2 cellular contexts compared by ENCODE assay signal in the genomic region with DNA sequence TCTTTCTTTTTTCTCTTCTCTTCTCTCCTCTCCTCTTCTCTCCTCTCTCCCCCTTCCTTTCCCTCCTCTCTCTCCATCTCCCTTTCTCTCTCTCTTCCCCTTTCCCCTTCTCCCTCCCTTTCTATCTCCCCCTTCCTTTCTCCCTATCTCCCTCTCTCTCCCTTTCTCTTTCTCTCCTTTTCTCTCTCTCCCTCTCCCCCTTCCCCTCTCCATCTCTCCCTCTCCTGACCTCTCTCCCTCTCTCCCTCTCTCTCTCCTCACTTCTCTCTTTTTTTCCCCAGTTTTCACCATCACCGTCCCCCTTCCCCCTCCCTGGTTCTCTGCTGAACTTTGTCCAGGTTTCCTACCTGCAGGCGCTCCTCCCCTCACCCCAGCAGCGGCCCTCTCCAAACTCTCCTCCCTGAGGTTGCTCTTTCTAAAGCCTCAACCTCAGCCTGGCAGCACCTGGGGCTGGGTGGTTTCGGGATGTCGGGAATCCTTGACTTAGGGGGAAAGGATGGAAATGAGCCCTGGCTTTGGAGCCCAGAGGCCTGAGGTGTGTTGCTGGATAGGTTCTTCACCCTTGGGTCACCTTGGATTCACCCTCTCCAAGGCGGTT.
TF ChIP-seq lines count a peak whose summit lies in the region.

No MANE protein-coding gene starts in this region.

TF ChIP-seq in GM23338, 12 proteins besides CTCF, POLR2A, EP300 and RAD21:
- TF ChIP-seq, protein P1, sequence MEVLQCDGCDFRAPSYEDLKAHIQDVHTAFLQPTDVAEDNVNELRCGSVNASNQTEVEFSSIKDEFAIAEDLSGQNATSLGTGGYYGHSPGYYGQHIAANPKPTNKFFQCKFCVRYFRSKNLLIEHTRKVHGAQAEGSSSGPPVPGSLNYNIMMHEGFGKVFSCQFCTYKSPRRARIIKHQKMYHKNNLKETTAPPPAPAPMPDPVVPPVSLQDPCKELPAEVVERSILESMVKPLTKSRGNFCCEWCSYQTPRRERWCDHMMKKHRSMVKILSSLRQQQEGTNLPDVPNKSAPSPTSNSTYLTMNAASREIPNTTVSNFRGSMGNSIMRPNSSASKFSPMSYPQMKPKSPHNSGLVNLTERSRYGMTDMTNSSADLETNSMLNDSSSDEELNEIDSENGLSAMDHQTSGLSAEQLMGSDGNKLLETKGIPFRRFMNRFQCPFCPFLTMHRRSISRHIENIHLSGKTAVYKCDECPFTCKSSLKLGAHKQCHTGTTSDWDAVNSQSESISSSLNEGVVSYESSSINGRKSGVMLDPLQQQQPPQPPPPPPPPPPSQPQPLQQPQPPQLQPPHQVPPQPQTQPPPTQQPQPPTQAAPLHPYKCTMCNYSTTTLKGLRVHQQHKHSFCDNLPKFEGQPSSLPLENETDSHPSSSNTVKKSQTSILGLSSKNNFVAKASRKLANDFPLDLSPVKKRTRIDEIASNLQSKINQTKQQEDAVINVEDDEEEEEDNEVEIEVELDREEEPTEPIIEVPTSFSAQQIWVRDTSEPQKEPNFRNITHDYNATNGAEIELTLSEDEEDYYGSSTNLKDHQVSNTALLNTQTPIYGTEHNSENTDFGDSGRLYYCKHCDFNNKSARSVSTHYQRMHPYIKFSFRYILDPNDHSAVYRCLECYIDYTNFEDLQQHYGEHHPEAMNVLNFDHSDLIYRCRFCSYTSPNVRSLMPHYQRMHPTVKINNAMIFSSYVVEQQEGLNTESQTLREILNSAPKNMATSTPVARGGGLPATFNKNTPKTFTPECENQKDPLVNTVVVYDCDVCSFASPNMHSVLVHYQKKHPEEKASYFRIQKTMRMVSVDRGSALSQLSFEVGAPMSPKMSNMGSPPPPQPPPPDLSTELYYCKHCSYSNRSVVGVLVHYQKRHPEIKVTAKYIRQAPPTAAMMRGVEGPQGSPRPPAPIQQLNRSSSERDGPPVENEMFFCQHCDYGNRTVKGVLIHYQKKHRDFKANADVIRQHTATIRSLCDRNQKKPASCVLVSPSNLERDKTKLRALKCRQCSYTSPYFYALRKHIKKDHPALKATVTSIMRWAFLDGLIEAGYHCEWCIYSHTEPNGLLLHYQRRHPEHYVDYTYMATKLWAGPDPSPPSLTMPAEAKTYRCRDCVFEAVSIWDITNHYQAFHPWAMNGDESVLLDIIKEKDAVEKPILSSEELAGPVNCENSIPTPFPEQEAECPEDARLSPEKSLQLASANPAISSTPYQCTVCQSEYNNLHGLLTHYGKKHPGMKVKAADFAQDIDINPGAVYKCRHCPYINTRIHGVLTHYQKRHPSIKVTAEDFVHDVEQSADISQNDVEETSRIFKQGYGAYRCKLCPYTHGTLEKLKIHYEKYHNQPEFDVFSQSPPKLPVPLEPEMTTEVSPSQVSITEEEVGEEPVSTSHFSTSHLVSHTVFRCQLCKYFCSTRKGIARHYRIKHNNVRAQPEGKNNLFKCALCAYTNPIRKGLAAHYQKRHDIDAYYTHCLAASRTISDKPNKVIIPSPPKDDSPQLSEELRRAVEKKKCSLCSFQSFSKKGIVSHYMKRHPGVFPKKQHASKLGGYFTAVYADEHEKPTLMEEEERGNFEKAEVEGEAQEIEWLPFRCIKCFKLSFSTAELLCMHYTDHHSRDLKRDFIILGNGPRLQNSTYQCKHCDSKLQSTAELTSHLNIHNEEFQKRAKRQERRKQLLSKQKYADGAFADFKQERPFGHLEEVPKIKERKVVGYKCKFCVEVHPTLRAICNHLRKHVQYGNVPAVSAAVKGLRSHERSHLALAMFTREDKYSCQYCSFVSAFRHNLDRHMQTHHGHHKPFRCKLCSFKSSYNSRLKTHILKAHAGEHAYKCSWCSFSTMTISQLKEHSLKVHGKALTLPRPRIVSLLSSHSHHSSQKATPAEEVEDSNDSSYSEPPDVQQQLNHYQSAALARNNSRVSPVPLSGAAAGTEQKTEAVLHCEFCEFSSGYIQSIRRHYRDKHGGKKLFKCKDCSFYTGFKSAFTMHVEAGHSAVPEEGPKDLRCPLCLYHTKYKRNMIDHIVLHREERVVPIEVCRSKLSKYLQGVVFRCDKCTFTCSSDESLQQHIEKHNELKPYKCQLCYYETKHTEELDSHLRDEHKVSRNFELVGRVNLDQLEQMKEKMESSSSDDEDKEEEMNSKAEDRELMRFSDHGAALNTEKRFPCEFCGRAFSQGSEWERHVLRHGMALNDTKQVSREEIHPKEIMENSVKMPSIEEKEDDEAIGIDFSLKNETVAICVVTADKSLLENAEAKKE (CRISPR knock-in tag; IDR thresholded peaks at IDR 0.05): no peak
- peak; percentile 94 for TF ChIP-seq EZH2 (IDR thresholded peaks at IDR 0.05; ENCODE audit: low read depth, unreplicated experiment)
TF ChIP-seq in GM23338: peak in this region for 1.

TF ChIP-seq in HepG2, 621 proteins besides CTCF, POLR2A, EP300 and RAD21 (continues in another document):
- no peak for TF ChIP-seq PITX1 (CRISPR knock-in tag; IDR thresholded peaks at IDR 0.05)
- TF ChIP-seq PCBP2 (optimal IDR thresholded peaks at IDR 0.05; ENCODE audit: low read depth, low read length, poor library complexity, severe bottlenecking): peak; percentile 78
- TF ChIP-seq PHF20 (CRISPR knock-in tag; IDR thresholded peaks at IDR 0.05): no peak
- TF ChIP-seq, protein P2, sequence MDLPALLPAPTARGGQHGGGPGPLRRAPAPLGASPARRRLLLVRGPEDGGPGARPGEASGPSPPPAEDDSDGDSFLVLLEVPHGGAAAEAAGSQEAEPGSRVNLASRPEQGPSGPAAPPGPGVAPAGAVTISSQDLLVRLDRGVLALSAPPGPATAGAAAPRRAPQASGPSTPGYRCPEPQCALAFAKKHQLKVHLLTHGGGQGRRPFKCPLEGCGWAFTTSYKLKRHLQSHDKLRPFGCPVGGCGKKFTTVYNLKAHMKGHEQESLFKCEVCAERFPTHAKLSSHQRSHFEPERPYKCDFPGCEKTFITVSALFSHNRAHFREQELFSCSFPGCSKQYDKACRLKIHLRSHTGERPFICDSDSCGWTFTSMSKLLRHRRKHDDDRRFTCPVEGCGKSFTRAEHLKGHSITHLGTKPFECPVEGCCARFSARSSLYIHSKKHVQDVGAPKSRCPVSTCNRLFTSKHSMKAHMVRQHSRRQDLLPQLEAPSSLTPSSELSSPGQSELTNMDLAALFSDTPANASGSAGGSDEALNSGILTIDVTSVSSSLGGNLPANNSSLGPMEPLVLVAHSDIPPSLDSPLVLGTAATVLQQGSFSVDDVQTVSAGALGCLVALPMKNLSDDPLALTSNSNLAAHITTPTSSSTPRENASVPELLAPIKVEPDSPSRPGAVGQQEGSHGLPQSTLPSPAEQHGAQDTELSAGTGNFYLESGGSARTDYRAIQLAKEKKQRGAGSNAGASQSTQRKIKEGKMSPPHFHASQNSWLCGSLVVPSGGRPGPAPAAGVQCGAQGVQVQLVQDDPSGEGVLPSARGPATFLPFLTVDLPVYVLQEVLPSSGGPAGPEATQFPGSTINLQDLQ (CRISPR knock-in tag; IDR thresholded peaks at IDR 0.05): no peak
- TF ChIP-seq, protein P3, sequence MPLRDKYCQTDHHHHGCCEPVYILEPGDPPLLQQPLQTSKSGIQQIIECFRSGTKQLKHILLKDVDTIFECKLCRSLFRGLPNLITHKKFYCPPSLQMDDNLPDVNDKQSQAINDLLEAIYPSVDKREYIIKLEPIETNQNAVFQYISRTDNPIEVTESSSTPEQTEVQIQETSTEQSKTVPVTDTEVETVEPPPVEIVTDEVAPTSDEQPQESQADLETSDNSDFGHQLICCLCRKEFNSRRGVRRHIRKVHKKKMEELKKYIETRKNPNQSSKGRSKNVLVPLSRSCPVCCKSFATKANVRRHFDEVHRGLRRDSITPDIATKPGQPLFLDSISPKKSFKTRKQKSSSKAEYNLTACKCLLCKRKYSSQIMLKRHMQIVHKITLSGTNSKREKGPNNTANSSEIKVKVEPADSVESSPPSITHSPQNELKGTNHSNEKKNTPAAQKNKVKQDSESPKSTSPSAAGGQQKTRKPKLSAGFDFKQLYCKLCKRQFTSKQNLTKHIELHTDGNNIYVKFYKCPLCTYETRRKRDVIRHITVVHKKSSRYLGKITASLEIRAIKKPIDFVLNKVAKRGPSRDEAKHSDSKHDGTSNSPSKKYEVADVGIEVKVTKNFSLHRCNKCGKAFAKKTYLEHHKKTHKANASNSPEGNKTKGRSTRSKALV (CRISPR knock-in tag; IDR thresholded peaks at IDR 0.05): no peak
- TF ChIP-seq, protein P4, sequence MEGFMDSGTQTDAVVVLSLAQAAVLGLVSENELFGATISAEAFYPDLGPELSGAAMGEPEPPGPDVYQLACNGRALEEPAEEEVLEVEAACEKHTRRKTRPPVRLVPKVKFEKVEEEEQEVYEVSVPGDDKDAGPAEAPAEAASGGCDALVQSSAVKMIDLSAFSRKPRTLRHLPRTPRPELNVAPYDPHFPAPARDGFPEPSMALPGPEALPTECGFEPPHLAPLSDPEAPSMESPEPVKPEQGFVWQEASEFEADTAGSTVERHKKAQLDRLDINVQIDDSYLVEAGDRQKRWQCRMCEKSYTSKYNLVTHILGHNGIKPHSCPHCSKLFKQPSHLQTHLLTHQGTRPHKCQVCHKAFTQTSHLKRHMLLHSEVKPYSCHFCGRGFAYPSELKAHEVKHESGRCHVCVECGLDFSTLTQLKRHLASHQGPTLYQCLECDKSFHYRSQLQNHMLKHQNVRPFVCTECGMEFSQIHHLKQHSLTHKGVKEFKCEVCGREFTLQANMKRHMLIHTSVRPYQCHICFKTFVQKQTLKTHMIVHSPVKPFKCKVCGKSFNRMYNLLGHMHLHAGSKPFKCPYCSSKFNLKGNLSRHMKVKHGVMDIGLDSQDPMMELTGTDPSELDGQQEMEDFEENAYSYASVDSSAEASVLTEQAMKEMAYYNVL (CRISPR knock-in tag; IDR thresholded peaks at IDR 0.05; ENCODE audit: borderline replicate concordance): peak; percentile 51; the same call in 1 of the 2 replicates
- TF ChIP-seq CBX5 (CRISPR knock-in tag; IDR thresholded peaks at IDR 0.05; ENCODE audit: borderline replicate concordance): no peak
- TF ChIP-seq ZNF564 (CRISPR knock-in tag; IDR thresholded peaks at IDR 0.05): no peak
- TF ChIP-seq, protein P5, sequence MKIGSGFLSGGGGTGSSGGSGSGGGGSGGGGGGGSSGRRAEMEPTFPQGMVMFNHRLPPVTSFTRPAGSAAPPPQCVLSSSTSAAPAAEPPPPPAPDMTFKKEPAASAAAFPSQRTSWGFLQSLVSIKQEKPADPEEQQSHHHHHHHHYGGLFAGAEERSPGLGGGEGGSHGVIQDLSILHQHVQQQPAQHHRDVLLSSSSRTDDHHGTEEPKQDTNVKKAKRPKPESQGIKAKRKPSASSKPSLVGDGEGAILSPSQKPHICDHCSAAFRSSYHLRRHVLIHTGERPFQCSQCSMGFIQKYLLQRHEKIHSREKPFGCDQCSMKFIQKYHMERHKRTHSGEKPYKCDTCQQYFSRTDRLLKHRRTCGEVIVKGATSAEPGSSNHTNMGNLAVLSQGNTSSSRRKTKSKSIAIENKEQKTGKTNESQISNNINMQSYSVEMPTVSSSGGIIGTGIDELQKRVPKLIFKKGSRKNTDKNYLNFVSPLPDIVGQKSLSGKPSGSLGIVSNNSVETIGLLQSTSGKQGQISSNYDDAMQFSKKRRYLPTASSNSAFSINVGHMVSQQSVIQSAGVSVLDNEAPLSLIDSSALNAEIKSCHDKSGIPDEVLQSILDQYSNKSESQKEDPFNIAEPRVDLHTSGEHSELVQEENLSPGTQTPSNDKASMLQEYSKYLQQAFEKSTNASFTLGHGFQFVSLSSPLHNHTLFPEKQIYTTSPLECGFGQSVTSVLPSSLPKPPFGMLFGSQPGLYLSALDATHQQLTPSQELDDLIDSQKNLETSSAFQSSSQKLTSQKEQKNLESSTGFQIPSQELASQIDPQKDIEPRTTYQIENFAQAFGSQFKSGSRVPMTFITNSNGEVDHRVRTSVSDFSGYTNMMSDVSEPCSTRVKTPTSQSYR (CRISPR knock-in tag; IDR thresholded peaks at IDR 0.05; ENCODE audit: borderline replicate concordance): peak; percentile 40; the same call in 1 of the 2 replicates
- no peak for TF ChIP-seq ZNF589 (CRISPR knock-in tag; conservative IDR thresholded peaks at IDR 0.05)
- TF ChIP-seq, protein P6, sequence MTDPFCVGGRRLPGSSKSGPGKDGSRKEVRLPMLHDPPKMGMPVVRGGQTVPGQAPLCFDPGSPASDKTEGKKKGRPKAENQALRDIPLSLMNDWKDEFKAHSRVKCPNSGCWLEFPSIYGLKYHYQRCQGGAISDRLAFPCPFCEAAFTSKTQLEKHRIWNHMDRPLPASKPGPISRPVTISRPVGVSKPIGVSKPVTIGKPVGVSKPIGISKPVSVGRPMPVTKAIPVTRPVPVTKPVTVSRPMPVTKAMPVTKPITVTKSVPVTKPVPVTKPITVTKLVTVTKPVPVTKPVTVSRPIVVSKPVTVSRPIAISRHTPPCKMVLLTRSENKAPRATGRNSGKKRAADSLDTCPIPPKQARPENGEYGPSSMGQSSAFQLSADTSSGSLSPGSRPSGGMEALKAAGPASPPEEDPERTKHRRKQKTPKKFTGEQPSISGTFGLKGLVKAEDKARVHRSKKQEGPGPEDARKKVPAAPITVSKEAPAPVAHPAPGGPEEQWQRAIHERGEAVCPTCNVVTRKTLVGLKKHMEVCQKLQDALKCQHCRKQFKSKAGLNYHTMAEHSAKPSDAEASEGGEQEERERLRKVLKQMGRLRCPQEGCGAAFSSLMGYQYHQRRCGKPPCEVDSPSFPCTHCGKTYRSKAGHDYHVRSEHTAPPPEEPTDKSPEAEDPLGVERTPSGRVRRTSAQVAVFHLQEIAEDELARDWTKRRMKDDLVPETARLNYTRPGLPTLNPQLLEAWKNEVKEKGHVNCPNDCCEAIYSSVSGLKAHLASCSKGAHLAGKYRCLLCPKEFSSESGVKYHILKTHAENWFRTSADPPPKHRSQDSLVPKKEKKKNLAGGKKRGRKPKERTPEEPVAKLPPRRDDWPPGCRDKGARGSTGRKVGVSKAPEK (CRISPR knock-in tag; IDR thresholded peaks at IDR 0.05; ENCODE audit: borderline replicate concordance): peak; percentile 67; the same call in 1 of the 2 replicates
- TF ChIP-seq, protein P7, sequence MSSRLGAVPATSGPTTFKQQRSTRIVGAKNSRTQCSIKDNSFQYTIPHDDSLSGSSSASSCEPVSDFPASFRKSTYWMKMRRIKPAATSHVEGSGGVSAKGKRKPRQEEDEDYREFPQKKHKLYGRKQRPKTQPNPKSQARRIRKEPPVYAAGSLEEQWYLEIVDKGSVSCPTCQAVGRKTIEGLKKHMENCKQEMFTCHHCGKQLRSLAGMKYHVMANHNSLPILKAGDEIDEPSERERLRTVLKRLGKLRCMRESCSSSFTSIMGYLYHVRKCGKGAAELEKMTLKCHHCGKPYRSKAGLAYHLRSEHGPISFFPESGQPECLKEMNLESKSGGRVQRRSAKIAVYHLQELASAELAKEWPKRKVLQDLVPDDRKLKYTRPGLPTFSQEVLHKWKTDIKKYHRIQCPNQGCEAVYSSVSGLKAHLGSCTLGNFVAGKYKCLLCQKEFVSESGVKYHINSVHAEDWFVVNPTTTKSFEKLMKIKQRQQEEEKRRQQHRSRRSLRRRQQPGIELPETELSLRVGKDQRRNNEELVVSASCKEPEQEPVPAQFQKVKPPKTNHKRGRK (CRISPR knock-in tag; IDR thresholded peaks at IDR 0.05): peak; percentile 90; the same call in 1 of the 2 replicates
- peak; percentile 46; the same call in 1 of the 2 replicates for TF ChIP-seq HNF4A (CRISPR knock-in tag; IDR thresholded peaks at IDR 0.05)
- TF ChIP-seq, protein P8, sequence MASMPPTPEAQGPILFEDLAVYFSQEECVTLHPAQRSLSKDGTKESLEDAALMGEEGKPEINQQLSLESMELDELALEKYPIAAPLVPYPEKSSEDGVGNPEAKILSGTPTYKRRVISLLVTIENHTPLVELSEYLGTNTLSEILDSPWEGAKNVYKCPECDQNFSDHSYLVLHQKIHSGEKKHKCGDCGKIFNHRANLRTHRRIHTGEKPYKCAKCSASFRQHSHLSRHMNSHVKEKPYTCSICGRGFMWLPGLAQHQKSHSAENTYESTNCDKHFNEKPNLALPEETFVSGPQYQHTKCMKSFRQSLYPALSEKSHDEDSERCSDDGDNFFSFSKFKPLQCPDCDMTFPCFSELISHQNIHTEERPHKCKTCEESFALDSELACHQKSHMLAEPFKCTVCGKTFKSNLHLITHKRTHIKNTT (CRISPR knock-in tag; IDR thresholded peaks at IDR 0.05): no peak
- no peak for TF ChIP-seq ZBTB42 (CRISPR knock-in tag; IDR thresholded peaks at IDR 0.05)
- no peak for TF ChIP-seq GTF2F1 (IDR thresholded peaks at IDR 0.05; ENCODE audit: low read length)
- TF ChIP-seq POLR2G (IDR thresholded peaks at IDR 0.05; ENCODE audit: low read depth, low read length): no peak
- TF ChIP-seq FOXK2 (IDR thresholded peaks at IDR 0.05): 0 out of 2 replicates have a peak, but pooled peaks have one; percentile 8
- TF ChIP-seq NFYC (CRISPR knock-in tag; IDR thresholded peaks at IDR 0.05): no peak
- no peak for TF ChIP-seq ELF4 (CRISPR knock-in tag; IDR thresholded peaks at IDR 0.05; ENCODE audit: borderline replicate concordance)
- peak; percentile 79; the same call in 1 of the 2 replicates for TF ChIP-seq ZSCAN25 (CRISPR knock-in tag; IDR thresholded peaks at IDR 0.05)
